ENCODE assay signal across 8 cellular contexts in genomic region chr2:159939946-159940345, GRCh38. TPM values are rescaled to one million over a fixed set of nuclear protein-coding genes. Genes with fewer than 3 reads are reported as not detected.
DNase-seq lines count a peak whose midpoint lies in the region; ATAC-seq and TF ChIP-seq lines count a peak whose summit lies in the region.

No MANE protein-coding gene starts in this region.

- H3K4me1 ChIP-seq in adipocyte (ENCODE audit: control insufficient read depth, insufficient read depth, low read length) (peaks cover 4% of the 10 kb centered on the region), neural progenitor cell (peaks cover 5% of the 10 kb centered on the region)

- H3K9ac ChIP-seq in adipocyte (ENCODE audit: low read length) (no peak overlapping the region), neural progenitor cell (no peak overlapping the region)

- H3K36me3 ChIP-seq in adipocyte (ENCODE audit: control insufficient read depth, insufficient read depth, low read length, severe bottlenecking): no peaks in the 10 kb centered on the region
- no peaks in the 10 kb centered on the region for H3K36me3 ChIP-seq in neural progenitor cell

- no peaks in the 10 kb centered on the region for H3K27me3 Mint-ChIP-seq in neural progenitor cell (ENCODE audit: insufficient read depth, low read depth)

- H3K9me3 Mint-ChIP-seq in neural progenitor cell: no peaks in the 10 kb centered on the region

- H3K4me3 ChIP-seq in adipocyte (ENCODE audit: low read length) (no peak overlapping the region), neural progenitor cell (no peak overlapping the region)

- no peak overlapping the region for H2AFZ ChIP-seq in neural progenitor cell (replicated peaks)

- ATAC-seq in GM21737 (IDR thresholded peaks at IDR 0.05; ENCODE audit: unreplicated experiment): peak; percentile 67

- no peaks in the 10 kb centered on the region for H3K9me3 ChIP-seq in adipocyte (ENCODE audit: control insufficient read depth, low read length)
- no peaks in the 10 kb centered on the region for H3K9me3 ChIP-seq in neural progenitor cell (ENCODE audit: low read depth)

- no peaks in the 10 kb centered on the region for H3K79me2 ChIP-seq in neural progenitor cell (ENCODE audit: low read depth)

- peak; percentile 34 for TF ChIP-seq CTCF in neural progenitor cell (IDR thresholded peaks at IDR 0.05)

- peak; percentile 3 for DNase-seq in NCI-H2029 treated with DMSO at 0.1 percent for 48 hours (lab: John Stamatoyannopoulos, UW)
- no peak for DNase-seq in NCI-H2029 (lab: John Stamatoyannopoulos, UW)
- DNase-seq in KBM-7: peak; percentile 41
- DNase-seq in adipocyte (ENCODE audit: low read depth): peak; percentile 62
- DNase-seq in neural progenitor cell (ENCODE audit: low spot score): no peak
- DNase-seq in activated gamma-delta T cell (lab: John Stamatoyannopoulos, UW): no peak
- no peak for DNase-seq in activated CD8-positive, alpha-beta memory T cell treated with anti-CD3 and anti-CD28 coated beads, Interleukin-2, amount 50 U/mL, for 48 hours

- H4K20me1 ChIP-seq in neural progenitor cell (ENCODE audit: low read depth): no peaks in the 10 kb centered on the region

- H3K27me3 ChIP-seq in adipocyte (replicated peaks; ENCODE audit: control insufficient read depth, insufficient read depth, low read length) (no peaks in the 10 kb centered on the region), neural progenitor cell (no peaks in the 10 kb centered on the region)

- H3K4me2 ChIP-seq in neural progenitor cell: no peak overlapping the region

- H3K27ac Mint-ChIP-seq in neural progenitor cell: no peak overlapping the region

- H3F3A ChIP-seq in neural progenitor cell (ENCODE audit: low read depth): no peaks in the 10 kb centered on the region

- no peak overlapping the region for H3K4me3 Mint-ChIP-seq in neural progenitor cell

- in situ Hi-C loops in KBM-7 (cut with MboI; ENCODE audit: low pct_unique_long_range_greater_than_20kb, low sequenced_read_pairs): no loop called here

- H3K27ac ChIP-seq in neural progenitor cell: no peak overlapping the region

- H3K36me3 Mint-ChIP-seq in neural progenitor cell: no peaks in the 10 kb centered on the region

- H3K4me1 Mint-ChIP-seq in neural progenitor cell: no peaks in the 10 kb centered on the region

RNA-seq across cellular contexts. Expression of gene LY75, which starts 35.4 kb away (rescaled TPM):
- total RNA-seq in neural progenitor cell (ENCODE audit: low replicate concordance): 0.25 and 0.39 TPM in 2 replicates

Comparison
In these comparisons a context has a peak if more than half of its experiments do, and no peak if none do; other contexts are left out.
1. DNase-seq: peak in NCI-H2029 treated with DMSO at 0.1 percent for 48 hours (single experiment), KBM-7 (single experiment) and adipocyte (single experiment); none in NCI-H2029 (single experiment), neural progenitor cell (single experiment), activated gamma-delta T cell (single experiment) and activated CD8-positive, alpha-beta memory T cell treated with anti-CD3 and anti-CD28 coated beads, Interleukin-2, amount 50 U/mL, for 48 hours (single experiment).